Comparison of ENCODE assay signal across 26 cellular contexts in the genomic region with DNA sequence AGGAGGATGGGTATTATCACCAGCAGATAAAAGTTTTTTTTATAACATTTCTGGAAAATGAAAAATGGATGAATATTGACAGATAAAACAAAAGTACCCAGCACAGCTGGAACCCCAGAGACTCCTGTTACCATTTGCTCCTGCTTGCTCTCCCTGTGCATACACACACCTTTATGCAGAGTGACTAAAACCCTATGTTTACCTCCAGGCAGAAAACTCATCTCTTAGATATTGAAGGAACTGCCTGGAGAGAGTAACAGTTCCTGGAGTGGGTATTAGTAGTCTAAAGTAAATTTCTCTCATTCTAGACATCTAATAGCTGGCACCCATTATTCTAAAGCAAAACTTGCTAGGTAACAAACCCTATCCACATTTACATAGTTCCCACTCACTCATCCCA.
"Had no signal": no experiment of that assay in that cellular context is flagged by ENCODE, and none has a peak within 500 bp of the region (broad histone marks: within the 10 kb centered on the region; RNA-seq: fewer than 3 reads in every experiment).

No MANE protein-coding gene starts in this region.

- H3K27ac Mint-ChIP-seq: activated CD4-positive, alpha-beta memory T cell treated with anti-CD3 and anti-CD28 coated beads for 36 hours; activated CD4-positive, alpha-beta T cell treated with anti-CD3 and anti-CD28 coated beads, Interleukin-2, amount 10 ng/mL, durations not matched to agents 7 days and 5 days; activated naive CD8-positive, alpha-beta T cell treated with anti-CD3 and anti-CD28 coated beads, Interleukin-2, amount 10 ng/mL, durations not matched to agents 7 days and 5 days; activated T-helper 1 cell treated with anti-CD3 and anti-CD28 coated beads, Interleukin-12 subunit alpha, Interleukin-12 subunit beta, Interleukin-2, Interleukin-4 antibody, amounts not matched to agents 30 ng/mL and 10 ng/mL and 1 ng/mL, durations not matched to agents 14 hours and 24 hours and 36 hours had no signal

- ATAC-seq: K562, T-cell had no signal

- H3K4me1 ChIP-seq: adrenal gland had no signal

- DNase-seq: activated CD4-positive, alpha-beta memory T cell treated with anti-CD3 and anti-CD28 coated beads for 36 hours; activated CD4-positive, alpha-beta T cell treated with anti-CD3 and anti-CD28 coated beads, Interleukin-2, amount 10 ng/mL, durations not matched to agents 7 days and 5 days; activated CD4-positive, CD25-positive, alpha-beta regulatory T cell; activated CD8-positive, alpha-beta memory T cell treated with anti-CD3 and anti-CD28 coated beads, Interleukin-2, amount 50 U/mL, for 4 hours; activated effector memory CD4-positive, alpha-beta T cell treated with anti-CD3 and anti-CD28 coated beads, Interleukin-2, amount 50 U/mL, for 16 hours; activated naive CD4-positive, alpha-beta T cell treated with Interleukin-2 at 50 U/mL for 16 hours; activated naive CD8-positive, alpha-beta T cell treated with anti-CD3 and anti-CD28 coated beads, Interleukin-2, amount 10 ng/mL, durations not matched to agents 7 days and 5 days; adrenal gland; anterior cingulate cortex; central memory CD4-positive, alpha-beta T cell; Karpas-422; MM.1S; NCI-H1105; NCI-H1436; NCI-H1694 treated with DMSO at 0.1 percent for 48 hours; NCI-H2029 treated with DMSO at 0.1 percent for 48 hours; NCI-H510A treated with DMSO at 0.1 percent for 48 hours; NCI-H69; NK-92 treated with Interleukin-12 subunit alpha and Interleukin-12 subunit beta, amount 100 ng/mL, for 24 hours; SHP77 treated with DMSO at 0.1 percent for 48 hours; T-cell; T-helper 2 cell; T1000 had no signal

- H3K4me3 Mint-ChIP-seq: activated CD4-positive, alpha-beta memory T cell treated with anti-CD3 and anti-CD28 coated beads for 36 hours; activated CD4-positive, alpha-beta T cell treated with anti-CD3 and anti-CD28 coated beads, Interleukin-2, amount 10 ng/mL, durations not matched to agents 7 days and 5 days; activated naive CD8-positive, alpha-beta T cell treated with anti-CD3 and anti-CD28 coated beads, Interleukin-2, amount 10 ng/mL, durations not matched to agents 7 days and 5 days; activated T-helper 1 cell treated with anti-CD3 and anti-CD28 coated beads, Interleukin-12 subunit alpha, Interleukin-12 subunit beta, Interleukin-2, Interleukin-4 antibody, amounts not matched to agents 30 ng/mL and 10 ng/mL and 1 ng/mL, durations not matched to agents 14 hours and 24 hours and 36 hours; T-cell had no signal

- H3K9me3 ChIP-seq: adrenal gland had no signal

- H3K9me3 Mint-ChIP-seq: T-cell had no signal

- H3K27me3 Mint-ChIP-seq: activated CD4-positive, alpha-beta memory T cell treated with anti-CD3 and anti-CD28 coated beads for 36 hours; activated CD4-positive, alpha-beta T cell treated with anti-CD3 and anti-CD28 coated beads, Interleukin-2, amount 10 ng/mL, durations not matched to agents 7 days and 5 days; activated naive CD8-positive, alpha-beta T cell treated with anti-CD3 and anti-CD28 coated beads, Interleukin-2, amount 10 ng/mL, durations not matched to agents 7 days and 5 days; T-cell had no signal

- H3K27ac ChIP-seq: adrenal gland, VCaP had no signal

- H3K36me3 ChIP-seq: adrenal gland had no signal

- H3K4me3 ChIP-seq: adrenal gland, K562 had no signal

- H3K27me3 ChIP-seq: adrenal gland had no signal
